In the genomic region with DNA sequence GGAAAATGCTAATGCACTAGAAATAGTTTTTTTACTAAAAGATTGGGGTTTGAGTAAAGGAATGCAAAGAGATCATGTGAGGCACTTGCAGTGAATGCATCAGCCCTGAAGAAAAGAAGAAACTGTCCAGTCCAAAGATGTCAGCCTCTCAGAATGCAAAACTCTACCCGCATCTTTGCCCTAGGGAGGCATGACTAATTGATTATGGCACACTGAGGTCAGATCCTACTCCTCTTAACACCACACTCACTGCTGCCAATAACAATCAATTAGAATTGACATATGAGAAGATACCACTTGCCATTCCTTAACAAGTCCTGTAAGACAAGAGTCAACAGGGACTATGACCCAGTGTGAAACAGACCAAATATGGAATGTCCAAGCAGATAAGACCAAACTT, we compare ENCODE assay signal across 19 cellular contexts.
DNase-seq lines count a peak whose midpoint lies in the region; ATAC-seq and TF ChIP-seq lines count a peak whose summit lies in the region.
"Had no signal": no experiment of that assay in that cellular context is flagged by ENCODE, and none has a peak within 500 bp of the region (broad histone marks: within the 10 kb centered on the region; RNA-seq: fewer than 3 reads in every experiment).

No MANE protein-coding gene starts in this region.

- peak overlapping the region; percentile 13 for H3K27ac ChIP-seq in psoas muscle
- H3K27ac ChIP-seq in lower lobe of right lung: no peak overlapping the region

- H3K4me3 ChIP-seq in psoas muscle (no peak overlapping the region), lower lobe of right lung (no peak overlapping the region)

- H3K36me3 ChIP-seq in psoas muscle (ENCODE audit: insufficient read depth in 1 of 2, low read depth in 1 of 2) (no peaks in the 10 kb centered on the region), lower lobe of right lung (no peaks in the 10 kb centered on the region)

- H3K27me3 ChIP-seq in psoas muscle (ENCODE audit: insufficient read depth in 3 of 3, low read length in 2 of 3): no peaks in the 10 kb centered on the region
- no peaks in the 10 kb centered on the region for H3K27me3 ChIP-seq in lower lobe of right lung (ENCODE audit: low read depth)

- ATAC-seq in psoas muscle (no peak), lower lobe of right lung (no peak), GM18519 (IDR thresholded peaks at IDR 0.05; ENCODE audit: low FRiP score, unreplicated experiment) (no peak)

- no peaks in the 10 kb centered on the region for H3K9me3 ChIP-seq in psoas muscle
- no peaks in the 10 kb centered on the region for H3K9me3 ChIP-seq in lower lobe of right lung

- TF ChIP-seq CTCF in psoas muscle (IDR thresholded peaks at IDR 0.05): no peak
- no peak for TF ChIP-seq CTCF in lower lobe of right lung (IDR thresholded peaks at IDR 0.05)

- intact Hi-C loops in psoas muscle (cut with DNase I): loop anchor here (2.0 to 10.0 kb wide), 5 partner anchors 222 to 499 kb away; no protein-coding TSS in a partner anchor
- intact Hi-C loops in lower lobe of right lung (cut with DNase I): no loop called here

- WGBS in psoas muscle, 3 donors: 28 to 67% (median 34%) methylated on average over 1 of the region's 1 CpG

- H3K4me1 ChIP-seq in psoas muscle: peaks cover 16% of the 10 kb centered on the region
- H3K4me1 ChIP-seq in lower lobe of right lung: peaks cover 8% of the 10 kb centered on the region

- DNase-seq in ELR (ENCODE audit: low read depth): peak; percentile 30
- DNase-seq in RPMI7951 (ENCODE audit: low read depth): peak; percentile 68
- DNase-seq in foreskin melanocyte: peak; percentile 96
- DNase-seq in psoas muscle: no peak
- no peak for DNase-seq in lower lobe of right lung
- no peak for DNase-seq in NCI-H345 (lab: John Stamatoyannopoulos, UW)
- DNase-seq in H4 (ENCODE audit: low spot score): no peak
- DNase-seq: C1 segment of cervical spinal cord; CD8-positive, alpha-beta memory T cell; H9; Karpas-422; MM.1S; NCI-H1092 treated with DMSO at 0.1 percent for 48 hours; NCI-H146; NCI-H2029 treated with DMSO at 0.1 percent for 48 hours; NCI-H2171 treated with DMSO at 0.1 percent for 48 hours; NCI-H446 treated with DMSO at 0.1 percent for 48 hours; SIG-M5 had no signal

Comparison
In these comparisons a context has a peak if more than half of its experiments do, and no peak if none do; other contexts are left out.
1. DNase-seq: peak in ELR (single experiment), RPMI7951 (single experiment) and foreskin melanocyte (single experiment); none in psoas muscle (0 of 2), lower lobe of right lung (single experiment), NCI-H345 (single experiment) and H4 (single experiment).